In the genomic region with DNA sequence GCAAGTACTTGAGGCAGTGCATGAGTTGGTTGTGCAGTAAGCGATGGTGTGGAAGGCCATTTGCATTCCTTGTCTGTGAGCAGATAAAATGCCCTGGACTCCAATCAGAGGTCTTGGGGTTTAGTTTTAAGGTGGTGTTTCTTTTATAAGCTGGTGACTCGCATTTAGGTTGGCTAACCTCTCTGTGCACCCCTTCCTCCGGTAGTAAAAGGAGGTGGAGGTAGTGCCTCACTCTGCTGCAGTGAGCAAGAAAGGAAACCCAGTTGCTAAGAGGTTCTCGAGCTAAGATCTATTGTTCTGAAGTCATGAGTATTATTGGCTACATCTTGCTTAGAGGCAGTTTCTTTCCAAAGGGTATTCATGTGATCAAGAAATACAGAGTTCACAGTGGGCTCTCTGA, we compare ENCODE assay signal across 19 cellular contexts.
"Had no signal": no experiment of that assay in that cellular context is flagged by ENCODE, and none has a peak within 500 bp of the region (broad histone marks: within the 10 kb centered on the region; RNA-seq: fewer than 3 reads in every experiment).

No MANE protein-coding gene starts in this region.

- H3K27me3 Mint-ChIP-seq: activated T-helper 17 cell treated with anti-CD3 and anti-CD28 coated beads, Interleukin-2, amount 50 U/mL, for 72 hours had no signal

- H3K4me3 Mint-ChIP-seq: activated T-helper 17 cell treated with anti-CD3 and anti-CD28 coated beads, Interleukin-2, amount 50 U/mL, for 72 hours; endodermal cell; neural crest cell; T-helper 1 cell treated with Interleukin-12 subunit alpha and Interleukin-12 subunit beta and Interleukin-4 antibody, amounts not matched to agents 30 μg/mL and 1 μg/mL, for 36 hours had no signal

- DNase-seq: activated CD4-positive, alpha-beta T cell treated with anti-CD3 and anti-CD28 coated beads for 4 hours; activated CD4-positive, alpha-beta T cell treated with anti-CD3 and anti-CD28 coated beads, Interleukin-2, amount 50 U/mL, for 48 hours; activated CD4-positive, CD25-positive, alpha-beta regulatory T cell; amygdala; cerebellar nuclear complex; endodermal cell; heart right ventricle; islet precursor cell; left cardiac atrium; occipital lobe; retina; stimulated activated CD4-positive, alpha-beta T cell treated with anti-CD3 and anti-CD28 coated beads, Interleukin-2, amount 100 ng/mL, for 48 hours; stimulated activated CD8-positive, alpha-beta memory T cell treated with anti-CD3 and anti-CD28 coated beads, Interleukin-4, amount 100 ng/mL, for 48 hours; stimulated activated naive CD4-positive, alpha-beta T cell treated with Interleukin-2 at 50 U/mL for 16 hours; tibial artery; uterus had no signal

- H3K27ac Mint-ChIP-seq: activated T-helper 17 cell treated with anti-CD3 and anti-CD28 coated beads, Interleukin-2, amount 50 U/mL, for 72 hours; endodermal cell; T-helper 1 cell treated with Interleukin-12 subunit alpha and Interleukin-12 subunit beta and Interleukin-4 antibody, amounts not matched to agents 30 μg/mL and 1 μg/mL, for 36 hours had no signal

- H3K9me3 Mint-ChIP-seq: activated T-helper 17 cell treated with anti-CD3 and anti-CD28 coated beads, Interleukin-2, amount 50 U/mL, for 72 hours; endodermal cell; neural crest cell; T-helper 1 cell treated with Interleukin-12 subunit alpha and Interleukin-12 subunit beta and Interleukin-4 antibody, amounts not matched to agents 30 μg/mL and 1 μg/mL, for 36 hours had no signal

- H3K4me1 Mint-ChIP-seq: activated T-helper 17 cell treated with anti-CD3 and anti-CD28 coated beads, Interleukin-2, amount 50 U/mL, for 72 hours; endodermal cell; neural crest cell had no signal

- ATAC-seq: activated T-helper 17 cell treated with anti-CD3 and anti-CD28 coated beads, Interleukin-2, amount 50 U/mL, for 72 hours; left cardiac atrium had no signal
